24 cellular contexts compared by ENCODE assay signal in genomic region chr2:9045595-9045994, GRCh38. TPM values are rescaled to one million over a fixed set of nuclear protein-coding genes. Genes with fewer than 3 reads are reported as not detected.
A peak's percentile ranks its signal among the peaks of the same experiment; 100 is the strongest.
DNase-seq lines count a peak whose midpoint lies in the region; ATAC-seq, FAIRE-seq and TF ChIP-seq lines count a peak whose summit lies in the region.
"Had no signal": no experiment of that assay in that cellular context is flagged by ENCODE, and none has a peak within 500 bp of the region (broad histone marks: within the 10 kb centered on the region; RNA-seq: fewer than 3 reads in every experiment).

No MANE protein-coding gene starts in this region.

- in situ Hi-C loops in HepG2 (cut with HindIII; ENCODE audit: extremely low pct_ligation_motif_present, low pct_unique_long_range_greater_than_20kb): no loop called here

- DNase-seq in HepG2 (ENCODE audit: low spot score): no peak
- no peak for DNase-seq in right lobe of liver
- DNase-seq in naive thymus-derived CD4-positive, alpha-beta T cell: no peak
- DNase-seq in glutamatergic neuron: no peak
- DNase-seq: ACHN; BE2C; C1 segment of cervical spinal cord; CD4-positive, alpha-beta memory T cell; CD4-positive, CD25-positive, alpha-beta regulatory T cell; CD8-positive, alpha-beta memory T cell; COR-L47; DMS 273 treated with DMSO at 0.1 percent for 48 hours; DMS153; DMS53; DMS79; DND-41; EL; GDM1 had no signal

- no peak overlapping the region for H3K9ac ChIP-seq in HepG2 (ENCODE audit: insufficient read depth, low read depth, low read length)
- H3K9ac ChIP-seq: BLaER1 had no signal

- H3K36me3 Mint-ChIP-seq in naive thymus-derived CD4-positive, alpha-beta T cell: no peaks in the 10 kb centered on the region
- no peaks in the 10 kb centered on the region for H3K36me3 Mint-ChIP-seq in glutamatergic neuron (ENCODE audit: unreplicated experiment)
- H3K36me3 Mint-ChIP-seq: CD14-positive monocyte; CD4-positive, alpha-beta memory T cell; CD4-positive, CD25-positive, alpha-beta regulatory T cell; CD8-positive, alpha-beta memory T cell had no signal

- H3K4me1 ChIP-seq in HepG2 (ENCODE audit: insufficient read depth, low read length) (no peaks in the 10 kb centered on the region), right lobe of liver (no peaks in the 10 kb centered on the region)
- no peaks in the 10 kb centered on the region for H3K4me1 ChIP-seq in naive thymus-derived CD4-positive, alpha-beta T cell (ENCODE audit: control insufficient read depth in 2 of 2, insufficient read depth in 2 of 2, low read length in 2 of 2)
- H3K4me1 ChIP-seq: BE2C, BLaER1 had no signal

- no peak overlapping the region for H3K27ac Mint-ChIP-seq in naive thymus-derived CD4-positive, alpha-beta T cell
- H3K27ac Mint-ChIP-seq in glutamatergic neuron (ENCODE audit: unreplicated experiment): no peak overlapping the region
- H3K27ac Mint-ChIP-seq: CD4-positive, alpha-beta memory T cell; CD4-positive, CD25-positive, alpha-beta regulatory T cell; CD8-positive, alpha-beta memory T cell had no signal

- CTCF ChIA-PET in HepG2 (lab: Yijun Ruan, JAX; ENCODE audit: low intra/inter-chr PET ratio, low total read pairs): no interaction called here
- CTCF ChIA-PET in naive thymus-derived CD4-positive, alpha-beta T cell (lab: Charles Lee): no interaction called here

- H3K4me3 Mint-ChIP-seq in naive thymus-derived CD4-positive, alpha-beta T cell: no peak overlapping the region
- no peak overlapping the region for H3K4me3 Mint-ChIP-seq in glutamatergic neuron (ENCODE audit: unreplicated experiment)
- H3K4me3 Mint-ChIP-seq: CD14-positive monocyte; CD4-positive, alpha-beta memory T cell; CD4-positive, CD25-positive, alpha-beta regulatory T cell; CD8-positive, alpha-beta memory T cell had no signal

- H3K9me3 Mint-ChIP-seq in naive thymus-derived CD4-positive, alpha-beta T cell: peaks cover 0 to 9% (median 0%) of the 10 kb centered on the region in 11 donors
- peaks cover 2% of the 10 kb centered on the region for H3K9me3 Mint-ChIP-seq in glutamatergic neuron (ENCODE audit: unreplicated experiment)
- H3K9me3 Mint-ChIP-seq: CD8-positive, alpha-beta memory T cell had no signal

- TF ChIP-seq CTCF in HepG2 (CRISPR knock-in tag; IDR thresholded peaks at IDR 0.05) (no peak), right lobe of liver (IDR thresholded peaks at IDR 0.05) (no peak), glutamatergic neuron (IDR thresholded peaks at IDR 0.05; ENCODE audit: partially characterized antibody, unreplicated experiment) (no peak)

- H3K27me3 ChIP-seq in HepG2 (ENCODE audit: control insufficient read depth in 1 of 2, insufficient read depth in 2 of 2, low read length in 2 of 2) (peaks cover 0 to 9% of the 10 kb centered on the region in 2 experiments; a peak in 1 of 5 replicates), right lobe of liver (no peaks in the 10 kb centered on the region)
- H3K27me3 ChIP-seq in naive thymus-derived CD4-positive, alpha-beta T cell (ENCODE audit: control insufficient read depth in 2 of 2, insufficient read depth in 2 of 2, low read length in 2 of 2): no peaks in the 10 kb centered on the region
- H3K27me3 ChIP-seq: BE2C, BLaER1 had no signal

- no peaks in the 10 kb centered on the region for H3K79me2 ChIP-seq in HepG2 (ENCODE audit: insufficient read depth, low read length)

- intact Hi-C loops in HepG2 (cut with micrococcal nuclease; ENCODE audit: unreplicated experiment) (no loop called here), right lobe of liver (cut with DNase I) (no loop called here)
- intact Hi-C loops in naive thymus-derived CD4-positive, alpha-beta T cell (cut with micrococcal nuclease): no loop called here

- BruUV-seq in HepG2 (replicated peaks; lab: Mats Ljungman, UMichigan): no TSS peak

- H3K9me3 ChIP-seq in HepG2 (ENCODE audit: low read length) (no peaks in the 10 kb centered on the region), right lobe of liver (no peaks in the 10 kb centered on the region)
- no peaks in the 10 kb centered on the region for H3K9me3 ChIP-seq in naive thymus-derived CD4-positive, alpha-beta T cell (ENCODE audit: control insufficient read depth in 2 of 3, low read length in 3 of 3)
- H3K9me3 ChIP-seq: BE2C, BLaER1 had no signal

- no peak overlapping the region for H3K4me3 ChIP-seq in HepG2 (replicated peaks in 1 of 3; ENCODE audit: insufficient read depth in 1 of 3, low read depth in 2 of 3, low read length in 3 of 3)
- H3K4me3 ChIP-seq in right lobe of liver: no peak overlapping the region
- no peak overlapping the region for H3K4me3 ChIP-seq in naive thymus-derived CD4-positive, alpha-beta T cell (ENCODE audit: low read length)
- H3K4me3 ChIP-seq: BLaER1, GM12878 had no signal

- H3K36me3 ChIP-seq in HepG2 (replicated peaks in 1 of 2; ENCODE audit: control insufficient read depth in 1 of 2, insufficient read depth in 2 of 2, low read length in 2 of 2) (no peaks in the 10 kb centered on the region), right lobe of liver (no peaks in the 10 kb centered on the region)
- H3K36me3 ChIP-seq in naive thymus-derived CD4-positive, alpha-beta T cell (ENCODE audit: control insufficient read depth in 2 of 3, insufficient read depth in 3 of 3, low read length in 3 of 3): no peaks in the 10 kb centered on the region
- H3K36me3 ChIP-seq: BE2C, BLaER1 had no signal

- H3K4me2 ChIP-seq in HepG2 (ENCODE audit: low read depth, low read length): no peak overlapping the region
- H3K4me2 ChIP-seq: BLaER1 had no signal

- no peak for TF ChIP-seq RAD21 in HepG2 (CRISPR knock-in tag; IDR thresholded peaks at IDR 0.05)

- H3K27me3 Mint-ChIP-seq in naive thymus-derived CD4-positive, alpha-beta T cell: peaks cover 0 to 7% (median 4%) of the 10 kb centered on the region in 5 donors
- H3K27me3 Mint-ChIP-seq in glutamatergic neuron (ENCODE audit: unreplicated experiment): no peaks in the 10 kb centered on the region

- ATAC-seq in HepG2 (no peak), right lobe of liver (no peak), GM21825 (IDR thresholded peaks at IDR 0.05; ENCODE audit: unreplicated experiment) (no peak)
- ATAC-seq in naive thymus-derived CD4-positive, alpha-beta T cell: peak; percentile 48
- ATAC-seq: GM12878 had no signal

- TF ChIP-seq EP300 in HepG2 (IDR thresholded peaks at IDR 0.05; ENCODE audit: low read depth in 2 of 2, low read length in 2 of 2): no peak
- no peak for TF ChIP-seq EP300 in HepG2 (CRISPR knock-in tag; IDR thresholded peaks at IDR 0.05; ENCODE audit: borderline replicate concordance)

- H2AFZ ChIP-seq in HepG2 (ENCODE audit: low read length): no peak overlapping the region

- no peak for FAIRE-seq in HepG2 (lab: Jason Lieb, UNC)
- FAIRE-seq: GM12878, GM19239 had no signal

- H4K20me1 ChIP-seq in HepG2 (ENCODE audit: insufficient read depth, low read length): no peaks in the 10 kb centered on the region
- H4K20me1 ChIP-seq: BLaER1 had no signal

- no peaks in the 10 kb centered on the region for H3K4me1 Mint-ChIP-seq in naive thymus-derived CD4-positive, alpha-beta T cell
- no peaks in the 10 kb centered on the region for H3K4me1 Mint-ChIP-seq in glutamatergic neuron (ENCODE audit: low read depth, unreplicated experiment)
- H3K4me1 Mint-ChIP-seq: CD4-positive, alpha-beta memory T cell; CD4-positive, CD25-positive, alpha-beta regulatory T cell; CD8-positive, alpha-beta memory T cell had no signal

- H3K27ac ChIP-seq in HepG2 (ENCODE audit: extremely low read length, insufficient read depth, low read length) (no peak overlapping the region), right lobe of liver (no peak overlapping the region)
- H3K27ac ChIP-seq in naive thymus-derived CD4-positive, alpha-beta T cell (ENCODE audit: low read depth, low read length): no peak overlapping the region
- H3K27ac ChIP-seq: 22Rv1, BLaER1 had no signal

- WGBS in HepG2 (ENCODE audit: low lambda C conversion rate): 6% methylated on average over 7 of the region's 7 CpGs
- 41% methylated on average over 7 of the region's 7 CpGs for WGBS in right lobe of liver (ENCODE audit: insufficient coverage, low coverage, low lambda C conversion rate, missing lambda C conversion rate)

- POLR2A ChIA-PET in HepG2 (lab: Yijun Ruan, JAX): no interaction called here
- POLR2A ChIA-PET in naive thymus-derived CD4-positive, alpha-beta T cell (lab: Charles Lee): no interaction called here

- TF ChIP-seq POLR2A in HepG2 (IDR thresholded peaks at IDR 0.05; ENCODE audit: insufficient read depth in 1 of 2, low read depth in 2 of 2, low read length in 2 of 2): no peak
- no peak for TF ChIP-seq POLR2A in right lobe of liver (IDR thresholded peaks at IDR 0.05)

TF ChIP-seq in HepG2, 621 proteins besides CTCF, POLR2A, EP300 and RAD21 (continues in another document):
- peak; percentile 53; the same call in 1 of the 2 replicates for TF ChIP-seq MAFF (IDR thresholded peaks at IDR 0.05; ENCODE audit: low read depth, low read length)

RNA-seq across cellular contexts. Expression of gene MBOAT2, which starts 42.1 kb away (rescaled TPM):
- total RNA-seq in HepG2 (2016; rRNA removed; fragmentation: Illumina TruSeq; extraction: Trizol) (0.11 TPM in 2 replicates), right lobe of liver (1 to 10 TPM in 4 of 6 experiments, under 1 TPM in 2; 0.50 to 1.9 (median 1.5) TPM), glutamatergic neuron (ENCODE audit: unreplicated experiment) (72.5 TPM)
- total RNA-seq in HepG2 (2016; cell fraction: cytosol; rRNA removed; fragmentation: Illumina TruSeq; extraction: Trizol; ENCODE audit: low read depth): 0.20 and 0.71 TPM in 2 replicates
- total RNA-seq in HepG2 (2016; cell fraction: insoluble cytoplasmic fraction; rRNA removed; fragmentation: Illumina TruSeq; extraction: Trizol): 0.22 and 0.40 TPM in 2 replicates
- 0.17 and 0.34 TPM in 2 replicates for total RNA-seq in HepG2 (2016; cell fraction: membrane; rRNA removed; fragmentation: Illumina TruSeq; extraction: Trizol)
- 0.09 and 0.31 TPM in 2 replicates for total RNA-seq in HepG2 (2016; cell fraction: nucleus; rRNA removed; fragmentation: Illumina TruSeq; extraction: Trizol)
- polyA plus RNA-seq in HepG2 (2011; rRNA removed): 0.09 and 0.36 TPM in 2 replicates
- polyA plus RNA-seq in HepG2 (2011; cell fraction: cytosol; rRNA removed): 0.01 TPM in 1 of 2 replicates, not detected in the other
- 0.24 TPM in 1 of 2 replicates, not detected in the other for polyA plus RNA-seq in HepG2 (2011; cell fraction: nucleus; rRNA removed)
- polyA plus RNA-seq in HepG2 (2012): not detected in 2 replicates
- polyA plus RNA-seq in HepG2 (2016; cell fraction: cytosol; fragmentation: Illumina TruSeq; extraction: Trizol; ENCODE audit: low read depth): 0.19 and 0.32 TPM in 2 replicates
- 0.08 TPM in 1 of 2 replicates, not detected in the other for polyA plus RNA-seq in HepG2 (2016; cell fraction: insoluble cytoplasmic fraction; fragmentation: Illumina TruSeq; extraction: Trizol; ENCODE audit: low read depth)
- 0.24 and 0.25 TPM in 2 replicates for polyA plus RNA-seq in HepG2 (2016; cell fraction: membrane; fragmentation: Illumina TruSeq; extraction: Trizol; ENCODE audit: low read depth)
- not detected in 2 replicates for polyA plus RNA-seq in HepG2 (2016; cell fraction: nucleus; fragmentation: Illumina TruSeq; extraction: Trizol; ENCODE audit: insufficient read depth, low read depth)
- polyA minus RNA-seq in HepG2 (2011; rRNA and poly(A)+ RNA removed; ENCODE audit: low replicate concordance): 0.84 and 7.1 TPM in 2 replicates
- not detected in 2 replicates for polyA minus RNA-seq in HepG2 (2011; cell fraction: cytosol; rRNA and poly(A)+ RNA removed)
- 0.37 and 0.39 TPM in 2 replicates for polyA minus RNA-seq in HepG2 (2011; cell fraction: nucleus; rRNA and poly(A)+ RNA removed)
- total RNA-seq in naive thymus-derived CD4-positive, alpha-beta T cell: 1 to 10 TPM; 1.4 to 6.0 (median 2.3) TPM
- polyA plus RNA-seq in naive thymus-derived CD4-positive, alpha-beta T cell: 1 to 10 TPM in 1 of 2 donors, under 1 TPM in 1; 0.90 to 1.4 TPM

Comparison
In these comparisons a context has a peak if more than half of its experiments do, and no peak if none do; other contexts are left out.
1. RNA of gene MBOAT2, which starts 42.1 kb away (total RNA-seq): 72.5 TPM in glutamatergic neuron (single experiment); 1.4 to 6.0 TPM in naive thymus-derived CD4-positive, alpha-beta T cell, 0.50 to 1.9 TPM in right lobe of liver and 0.09 to 0.71 TPM in HepG2; every median in the first group is over 10 times any median in the second.